In genomic region chr18:28189400-28190239, GRCh38 we compare ENCODE assay signal across 8 cellular contexts. TPM values are rescaled to one million over a fixed set of nuclear protein-coding genes. Genes with fewer than 3 reads are reported as not detected.
DNase-seq lines count a peak whose midpoint lies in the region; ATAC-seq and TF ChIP-seq lines count a peak whose summit lies in the region.

No MANE protein-coding gene starts in this region.

- CTCF ChIA-PET in naive thymus-derived CD4-positive, alpha-beta T cell (lab: Charles Lee) = no interaction called here

- intact Hi-C loops in testis (cut with DNase I; ENCODE audit: low total_unique reads) = no loop called here
- intact Hi-C loops in naive thymus-derived CD4-positive, alpha-beta T cell (cut with micrococcal nuclease) = loop anchor here in 1 of 2 donors (1.0 kb wide), 1 partner anchor 584 kb away; no protein-coding TSS in a partner anchor

- POLR2A ChIA-PET in naive thymus-derived CD4-positive, alpha-beta T cell (lab: Charles Lee) = no interaction called here

- H3K27me3 Mint-ChIP-seq in naive thymus-derived CD4-positive, alpha-beta T cell = peaks cover 0 to 5% (median 0%) of the 10 kb centered on the region in 5 donors

- no peaks in the 10 kb centered on the region for H3K4me1 Mint-ChIP-seq in naive thymus-derived CD4-positive, alpha-beta T cell

- H3K9me3 Mint-ChIP-seq in naive thymus-derived CD4-positive, alpha-beta T cell = peaks cover 0 to 9% (median 0%) of the 10 kb centered on the region in 11 donors

- no peak overlapping the region for H3K4me3 Mint-ChIP-seq in naive thymus-derived CD4-positive, alpha-beta T cell

- H3K4me3 ChIP-seq in SJCRH30 (no peak overlapping the region), testis (no peak overlapping the region)
- H3K4me3 ChIP-seq in naive thymus-derived CD4-positive, alpha-beta T cell (ENCODE audit: low read length) = no peak overlapping the region

- H3K27me3 ChIP-seq in SJCRH30 = no peaks in the 10 kb centered on the region
- H3K27me3 ChIP-seq in testis = no peaks in the 10 kb centered on the region
- H3K27me3 ChIP-seq in naive thymus-derived CD4-positive, alpha-beta T cell (ENCODE audit: control insufficient read depth in 2 of 2, insufficient read depth in 2 of 2, low read length in 2 of 2) = no peaks in the 10 kb centered on the region

- H3K9me3 ChIP-seq in SJCRH30 (replicated peaks) (no peaks in the 10 kb centered on the region), testis (no peaks in the 10 kb centered on the region)
- no peaks in the 10 kb centered on the region for H3K9me3 ChIP-seq in naive thymus-derived CD4-positive, alpha-beta T cell (ENCODE audit: control insufficient read depth in 2 of 3, low read length in 3 of 3)

- no peaks in the 10 kb centered on the region for H3K4me1 ChIP-seq in SJCRH30
- no peaks in the 10 kb centered on the region for H3K4me1 ChIP-seq in testis
- no peaks in the 10 kb centered on the region for H3K4me1 ChIP-seq in naive thymus-derived CD4-positive, alpha-beta T cell (ENCODE audit: control insufficient read depth in 2 of 2, insufficient read depth in 2 of 2, low read length in 2 of 2)

- peak; percentile 87 for ATAC-seq in HG02885 (IDR thresholded peaks at IDR 0.05; ENCODE audit: poor library complexity, unreplicated experiment)
- no peak for ATAC-seq in naive thymus-derived CD4-positive, alpha-beta T cell

- H3K36me3 ChIP-seq in SJCRH30 (no peaks in the 10 kb centered on the region), testis (ENCODE audit: low read depth, missing control alignments) (no peaks in the 10 kb centered on the region)
- no peaks in the 10 kb centered on the region for H3K36me3 ChIP-seq in naive thymus-derived CD4-positive, alpha-beta T cell (ENCODE audit: control insufficient read depth in 2 of 3, insufficient read depth in 3 of 3, low read length in 3 of 3)

- H3K27ac Mint-ChIP-seq in naive thymus-derived CD4-positive, alpha-beta T cell = no peak overlapping the region

- no peak overlapping the region for H3K27ac ChIP-seq in SJCRH30
- no peak overlapping the region for H3K27ac ChIP-seq in testis
- no peak overlapping the region for H3K27ac ChIP-seq in naive thymus-derived CD4-positive, alpha-beta T cell (ENCODE audit: low read depth, low read length)

- peak; percentile 28 for DNase-seq in stimulated activated CD4-positive, alpha-beta T cell treated with anti-CD3 and anti-CD28 coated beads, Interleukin-15, amount 100 ng/mL, for 24 hours
- no peak for DNase-seq in stimulated activated CD4-positive, alpha-beta T cell treated with anti-CD3 and anti-CD28 coated beads, Interleukin-4, amount 100 ng/mL, for 24 hours
- DNase-seq in SJCRH30 (peak; percentile 16 to 53), foreskin melanocyte (peak; percentile 65), testis (peak; percentile 87)
- no peak for DNase-seq in stimulated activated CD4-positive, alpha-beta T cell treated with anti-CD3 and anti-CD28 coated beads, Interleukin-4, amount 100 ng/mL, for 1 hour
- no peak for DNase-seq in naive thymus-derived CD4-positive, alpha-beta T cell

- WGBS in testis, 2 donors = 68 to 71% methylated on average over 5 of the region's 5 CpGs

- peak; percentile 46 to 72 (median 47) for TF ChIP-seq CTCF in testis (IDR thresholded peaks at IDR 0.05)

- H3K36me3 Mint-ChIP-seq in naive thymus-derived CD4-positive, alpha-beta T cell = no peaks in the 10 kb centered on the region

- TF ChIP-seq POLR2A in testis (IDR thresholded peaks at IDR 0.05) = no peak

RNA-seq across cellular contexts. Expression of gene CDH2, which starts 12.7 kb away (rescaled TPM):
- total RNA-seq in SJCRH30 (2014; rRNA removed; shearing (Covaris generic)) = 10.4 and 10.7 TPM in 2 replicates
- total RNA-seq in testis = 100 to 1,000 TPM; 128 to 165 TPM
- 98.6 TPM for polyA plus RNA-seq in testis (ENCODE audit: insufficient read depth, low read depth, low replicate concordance)
- total RNA-seq in naive thymus-derived CD4-positive, alpha-beta T cell = under 1 TPM in 3 of 5 experiments, not detected in 2; 0.15 to 0.27 (median 0.19) TPM
- under 1 TPM; 0.05 to 0.45 TPM for polyA plus RNA-seq in naive thymus-derived CD4-positive, alpha-beta T cell

Comparison
In these comparisons a context has a peak if more than half of its experiments do, and no peak if none do; other contexts are left out.
1. DNase-seq: peak in stimulated activated CD4-positive, alpha-beta T cell treated with anti-CD3 and anti-CD28 coated beads, Interleukin-15, amount 100 ng/mL, for 24 hours (single experiment), SJCRH30 (2 of 2), foreskin melanocyte (single experiment) and testis (single experiment); none in stimulated activated CD4-positive, alpha-beta T cell treated with anti-CD3 and anti-CD28 coated beads, Interleukin-4, amount 100 ng/mL, for 24 hours (single experiment), stimulated activated CD4-positive, alpha-beta T cell treated with anti-CD3 and anti-CD28 coated beads, Interleukin-4, amount 100 ng/mL, for 1 hour (single experiment) and naive thymus-derived CD4-positive, alpha-beta T cell (0 of 9).
2. RNA of gene CDH2, which starts 12.7 kb away (total RNA-seq): 128 to 165 TPM in testis; 10.4 to 10.7 TPM in SJCRH30 and 0.15 to 0.27 TPM in naive thymus-derived CD4-positive, alpha-beta T cell; every median in the first group is over 10 times any median in the second.